Comparison of ENCODE assay signal across 2 cellular contexts in genomic region chr6:7062445-7063162, GRCh38.
TF ChIP-seq lines count a peak whose summit lies in the region.

No MANE protein-coding gene starts in this region.

TF ChIP-seq in HEK293, 187 proteins besides CTCF, POLR2A, EP300 and RAD21 (continued from another document and continues in another):
- TF ChIP-seq PRDM6 (tag by site-specific recombination; IDR thresholded peaks at IDR 0.05), result peak; percentile 49
- TF ChIP-seq ZFP69B (tag by site-specific recombination; IDR thresholded peaks at IDR 0.05), result no peak
- no peak for TF ChIP-seq ZNF776 (tag by site-specific recombination; IDR thresholded peaks at IDR 0.05; ENCODE audit: borderline replicate concordance)
- no peak for TF ChIP-seq ZNF518A (tag by site-specific recombination; conservative IDR thresholded peaks at IDR 0.05; ENCODE audit: low read depth)
- no peak for TF ChIP-seq ZNF223 (tag by site-specific recombination; IDR thresholded peaks at IDR 0.05)
- TF ChIP-seq ZBTB7A (tag by site-specific recombination; IDR thresholded peaks at IDR 0.05; ENCODE audit: low read depth), result no peak
- TF ChIP-seq ZNF148 (tag by site-specific recombination; IDR thresholded peaks at IDR 0.05; ENCODE audit: borderline replicate concordance), result no peak
- no peak for TF ChIP-seq KLF1 (tag by site-specific recombination; IDR thresholded peaks at IDR 0.05)
- no peak for TF ChIP-seq ZNF433 (tag by site-specific recombination; IDR thresholded peaks at IDR 0.05; ENCODE audit: low read depth)
- TF ChIP-seq ZNF140 (tag by site-specific recombination; IDR thresholded peaks at IDR 0.05), result no peak
- no peak for TF ChIP-seq TCF7L2 (IDR thresholded peaks at IDR 0.05; ENCODE audit: borderline replicate concordance, low read depth, low read length)
- TF ChIP-seq MEIS1 (CRISPR knock-in tag; IDR thresholded peaks at IDR 0.05; ENCODE audit: borderline replicate concordance), result no peak
- no peak for TF ChIP-seq PRDM1 (tag by site-specific recombination; IDR thresholded peaks at IDR 0.05)
- TF ChIP-seq ZNF292 (tag by site-specific recombination; IDR thresholded peaks at IDR 0.05; ENCODE audit: borderline replicate concordance, low read depth), result no peak
- TF ChIP-seq ZNF138 (tag by site-specific recombination; IDR thresholded peaks at IDR 0.05; ENCODE audit: borderline replicate concordance), result no peak

TF ChIP-seq in endothelial cell of umbilical vein, 7 proteins besides CTCF, POLR2A, EP300 and RAD21 (continued from another document):
- TF ChIP-seq MAX (IDR thresholded peaks at IDR 0.05; ENCODE audit: insufficient read depth, insufficient read length) (no peak), EZH2 (IDR thresholded peaks at IDR 0.05; ENCODE audit: borderline replicate concordance, low read depth, low read length, severe bottlenecking) (no peak), FOS (IDR thresholded peaks at IDR 0.05; ENCODE audit: borderline replicate concordance, insufficient read depth, low read length) (no peak), JUN (IDR thresholded peaks at IDR 0.05; ENCODE audit: borderline replicate concordance, insufficient read depth, insufficient read length, low read depth) (no peak)
